Comparison of ENCODE assay signal across 18 cellular contexts in the genomic region with DNA sequence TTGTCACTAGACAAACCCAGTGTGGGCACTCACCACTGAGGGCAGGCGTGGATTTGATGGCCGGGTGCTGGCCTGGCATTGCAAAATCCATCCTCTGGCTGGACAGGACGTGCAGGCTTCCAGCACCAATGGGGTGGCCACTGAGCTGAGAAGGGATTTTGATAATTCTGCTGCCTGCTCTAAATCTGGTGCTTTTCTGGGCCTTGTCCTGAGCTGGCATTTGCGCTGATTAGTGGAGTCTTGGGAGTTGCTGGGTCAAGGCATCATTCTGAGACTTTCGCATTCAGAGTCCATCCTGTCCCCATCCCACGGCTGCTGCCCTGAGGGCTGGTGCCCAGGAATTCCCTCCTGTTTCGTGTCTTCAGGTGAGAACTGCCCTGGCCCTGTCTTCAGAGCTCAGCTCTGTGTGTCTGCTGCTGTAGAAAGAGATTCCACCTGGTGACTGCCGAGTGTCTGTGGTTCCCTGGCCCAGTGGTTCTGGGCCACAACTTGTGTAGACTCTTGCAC.
DNase-seq lines count a peak whose midpoint lies in the region; FAIRE-seq and TF ChIP-seq lines count a peak whose summit lies in the region.
"Had no signal": no experiment of that assay in that cellular context is flagged by ENCODE, and none has a peak within 500 bp of the region (broad histone marks: within the 10 kb centered on the region; RNA-seq: fewer than 3 reads in every experiment).

No MANE protein-coding gene starts in this region.

- no peak overlapping the region for H3K9ac ChIP-seq in neural progenitor cell

- TF ChIP-seq CTCF in WERI-Rb-1 (IDR thresholded peaks at IDR 0.05; ENCODE audit: low read depth, low read length) (no peak), neural progenitor cell (IDR thresholded peaks at IDR 0.05) (no peak), spleen (IDR thresholded peaks at IDR 0.05 in 8 of 11, conservative IDR thresholded peaks at IDR 0.05 in 3 of 11) (no peak)

- no peak for FAIRE-seq in GM19239 (lab: Jason Lieb, UNC)
- FAIRE-seq: GM12878 had no signal

- peaks cover 15% of the 10 kb centered on the region for H3K36me3 ChIP-seq in WERI-Rb-1
- no peaks in the 10 kb centered on the region for H3K36me3 ChIP-seq in neural progenitor cell
- no peaks in the 10 kb centered on the region for H3K36me3 ChIP-seq in spleen

- intact Hi-C loops in spleen (cut with DNase I; ENCODE audit: low total_unique reads), result no loop called here

- H3K27me3 Mint-ChIP-seq in neural progenitor cell (ENCODE audit: insufficient read depth, low read depth), result peaks cover 3% of the 10 kb centered on the region
- H3K27me3 Mint-ChIP-seq: B cell; CD4-positive, alpha-beta T cell had no signal

- WGBS in spleen, 5 donors, result 72 to 95% (median 86%) methylated on average over 7 to 8 of the region's 8 CpGs

- H4K20me1 ChIP-seq in neural progenitor cell (ENCODE audit: low read depth), result peaks cover 87% of the 10 kb centered on the region

- peak; percentile 1 for DNase-seq in activated CD4-positive, CD25-positive, alpha-beta regulatory T cell treated with anti-CD3 and anti-CD28 coated beads, Interleukin-2, amount 50 U/mL, for 72 hours
- no peak for DNase-seq in activated CD4-positive, CD25-positive, alpha-beta regulatory T cell (lab: John Stamatoyannopoulos, UW)
- peak; percentile 92 for DNase-seq in WERI-Rb-1
- DNase-seq in neural progenitor cell (ENCODE audit: low spot score), result no peak
- peak; percentile 51 for DNase-seq in spleen
- no peak for DNase-seq in AML-193 (lab: John Stamatoyannopoulos, UW)
- DNase-seq in GM19239 (ENCODE audit: insufficient read length, low spot score), result no peak
- DNase-seq in mesenteric fat pad (ENCODE audit: low spot score), result no peak
- DNase-seq: Caco-2; CD4-positive, alpha-beta T cell; MM.1S; NCI-H1092; NCI-H1436 treated with DMSO at 0.1 percent for 48 hours; NCI-H526 had no signal

- peaks cover 8% of the 10 kb centered on the region for H3K9me3 ChIP-seq in WERI-Rb-1 (ENCODE audit: severe bottlenecking)
- H3K9me3 ChIP-seq in neural progenitor cell (ENCODE audit: low read depth), result no peaks in the 10 kb centered on the region
- H3K9me3 ChIP-seq in spleen, result peaks cover 0 to 22% (median 16%) of the 10 kb centered on the region in 8 donors

- H3K4me1 ChIP-seq in neural progenitor cell (peaks cover 77% of the 10 kb centered on the region), spleen (peaks cover 0 to 7% (median 0%) of the 10 kb centered on the region in 6 donors)

- H3K27me3 ChIP-seq in WERI-Rb-1 (ENCODE audit: insufficient read depth, low read depth, severe bottlenecking) (no peaks in the 10 kb centered on the region), neural progenitor cell (no peaks in the 10 kb centered on the region), spleen (replicated peaks in 1 of 7) (peaks cover 0 to 17% (median 0%) of the 10 kb centered on the region in 7 donors)

- no peak overlapping the region for H3K4me3 Mint-ChIP-seq in neural progenitor cell
- H3K4me3 Mint-ChIP-seq: B cell; CD4-positive, alpha-beta T cell; GM23338 had no signal

- H3K4me1 Mint-ChIP-seq in neural progenitor cell, result peaks cover 59% of the 10 kb centered on the region

- H3F3A ChIP-seq in neural progenitor cell (ENCODE audit: low read depth), result peaks cover 66% of the 10 kb centered on the region

- H3K79me2 ChIP-seq in neural progenitor cell (ENCODE audit: low read depth), result peaks cover 57% of the 10 kb centered on the region

- peaks cover 49% of the 10 kb centered on the region for H3K36me3 Mint-ChIP-seq in neural progenitor cell

- no peak for TF ChIP-seq POLR2A in spleen (IDR thresholded peaks at IDR 0.05)

- peak overlapping the region; percentile 89 for H3K27ac ChIP-seq in WERI-Rb-1
- no peak overlapping the region for H3K27ac ChIP-seq in neural progenitor cell
- H3K27ac ChIP-seq in spleen, result no peak overlapping the region
- H3K27ac ChIP-seq: 22Rv1 had no signal

- peaks cover 8% of the 10 kb centered on the region for H3K9me3 Mint-ChIP-seq in neural progenitor cell
- H3K9me3 Mint-ChIP-seq: CD4-positive, alpha-beta T cell had no signal

- no peak overlapping the region for H3K27ac Mint-ChIP-seq in neural progenitor cell
- H3K27ac Mint-ChIP-seq: B cell; CD4-positive, alpha-beta T cell had no signal

- H3K4me2 ChIP-seq in neural progenitor cell, result peak overlapping the region; percentile 69
- H3K4me2 ChIP-seq: GM23338 had no signal

- peak overlapping the region; percentile 44 for H3K4me3 ChIP-seq in WERI-Rb-1 (ENCODE audit: low read depth, low read length)
- no peak overlapping the region for H3K4me3 ChIP-seq in neural progenitor cell
- H3K4me3 ChIP-seq in spleen, result no peak overlapping the region
- H3K4me3 ChIP-seq: GM12878, GM23338 had no signal

- no peak overlapping the region for H2AFZ ChIP-seq in neural progenitor cell (replicated peaks)
- H2AFZ ChIP-seq: GM23338 had no signal

Comparison
In these comparisons a context has a peak if more than half of its experiments do, and no peak if none do; other contexts are left out.
1. DNase-seq: peak in activated CD4-positive, CD25-positive, alpha-beta regulatory T cell treated with anti-CD3 and anti-CD28 coated beads, Interleukin-2, amount 50 U/mL, for 72 hours (single experiment), WERI-Rb-1 (single experiment) and spleen (single experiment); none in activated CD4-positive, CD25-positive, alpha-beta regulatory T cell (0 of 4), neural progenitor cell (single experiment), AML-193 (0 of 2), GM19239 (single experiment) and mesenteric fat pad (single experiment).